In the genomic region with DNA sequence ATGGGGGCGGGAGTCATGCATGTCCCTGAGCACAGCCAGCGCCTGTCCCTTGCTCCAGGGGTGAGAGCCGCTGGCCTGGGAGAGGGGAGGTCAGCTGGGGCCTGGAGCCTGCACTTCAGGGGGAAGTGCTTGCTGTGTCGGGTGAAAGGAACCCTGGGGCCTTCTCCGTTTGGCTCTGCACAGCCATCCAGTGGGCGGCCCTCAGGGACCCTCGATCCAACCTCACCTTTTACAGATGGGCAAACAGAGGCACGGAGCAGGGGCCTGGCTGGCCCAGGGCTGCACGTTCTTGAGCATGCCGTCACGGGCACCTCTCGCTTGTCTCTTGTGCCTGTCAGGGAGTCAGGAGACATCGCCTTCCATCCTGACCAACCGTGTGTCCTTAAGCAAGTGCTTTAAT, we compare ENCODE assay signal across 21 cellular contexts. TPM values are rescaled to one million over a fixed set of nuclear protein-coding genes. Genes with fewer than 3 reads are reported as not detected.
DNase-seq lines count a peak whose midpoint lies in the region; ATAC-seq, FAIRE-seq and TF ChIP-seq lines count a peak whose summit lies in the region.
"Had no signal": no experiment of that assay in that cellular context is flagged by ENCODE, and none has a peak within 500 bp of the region (broad histone marks: within the 10 kb centered on the region; RNA-seq: fewer than 3 reads in every experiment).

No MANE protein-coding gene starts in this region.

- no peaks in the 10 kb centered on the region for H3K9me3 ChIP-seq in HepG2 (ENCODE audit: low read length)
- H3K9me3 ChIP-seq: esophagus muscularis mucosa, tibial nerve had no signal

- FAIRE-seq in HepG2 (lab: Jason Lieb, UNC) = no peak
- FAIRE-seq: H54 had no signal

- TF ChIP-seq EP300 in HepG2 (IDR thresholded peaks at IDR 0.05; ENCODE audit: low read depth in 2 of 2, low read length in 2 of 2) (no peak), HepG2 (CRISPR knock-in tag; IDR thresholded peaks at IDR 0.05; ENCODE audit: borderline replicate concordance) (no peak)

- CTCF ChIA-PET in activated CD8-positive, alpha-beta T cell treated with anti-CD3 and anti-CD28 coated beads, Interleukin-2, amount 10 ng/mL, durations not matched to agents 7 days and 5 days (lab: Charles Lee) = interaction anchor here (1.1 to 28.0 kb wide), 6 partner anchors 8 to 127 kb away, joined by 3 to 567 read pairs (median 22); a partner anchor contains a TSS
- CTCF ChIA-PET in HepG2 (lab: Yijun Ruan, JAX; ENCODE audit: low intra/inter-chr PET ratio, low total read pairs) = no interaction called here

- POLR2A ChIA-PET in activated CD8-positive, alpha-beta T cell treated with anti-CD3 and anti-CD28 coated beads, Interleukin-2, amount 10 ng/mL, durations not matched to agents 7 days and 5 days (lab: Charles Lee) = interaction anchor here (1.0 to 6.2 kb wide), 6 partner anchors 8 to 411 kb away, joined by 3 to 61 read pairs (median 12); a partner anchor contains a TSS
- POLR2A ChIA-PET in HepG2 (lab: Yijun Ruan, JAX) = interaction anchor here (1.7 kb wide), 1 partner anchor 17 kb away, joined by 4 read pairs; no protein-coding TSS in a partner anchor

- H3K4me3 Mint-ChIP-seq in stimulated activated naive CD8-positive, alpha-beta T cell treated with anti-CD3 and anti-CD28 coated beads, Interleukin-15, Interleukin-2, amounts not matched to agents 100 ng/mL and 50 ng/mL, for 24 hours = peak overlapping the region; percentile 87
- H3K4me3 Mint-ChIP-seq in stimulated activated naive CD8-positive, alpha-beta T cell treated with anti-CD3 and anti-CD28 coated beads, Interleukin-15, amount 100 ng/mL, for 72 hours = peak overlapping the region in 1 of 2 donors; percentile 90
- peak overlapping the region; percentile 82 for H3K4me3 Mint-ChIP-seq in activated CD8-positive, alpha-beta T cell treated with anti-CD3 and anti-CD28 coated beads, Interleukin-2, amount 10 ng/mL, durations not matched to agents 7 days and 5 days
- H3K4me3 Mint-ChIP-seq: nephron had no signal

- peaks cover 40% of the 10 kb centered on the region for H3K36me3 Mint-ChIP-seq in stimulated activated naive CD8-positive, alpha-beta T cell treated with anti-CD3 and anti-CD28 coated beads, Interleukin-15, Interleukin-2, amounts not matched to agents 100 ng/mL and 50 ng/mL, for 24 hours (ENCODE audit: low read depth)
- peaks cover 61% of the 10 kb centered on the region for H3K36me3 Mint-ChIP-seq in activated CD8-positive, alpha-beta T cell treated with anti-CD3 and anti-CD28 coated beads, Interleukin-2, amount 10 ng/mL, durations not matched to agents 7 days and 5 days (ENCODE audit: low read depth)

- DNase-seq in stimulated activated naive CD8-positive, alpha-beta T cell treated with anti-CD3 and anti-CD28 coated beads, Interleukin-15, amount 100 ng/mL, for 72 hours = no peak
- no peak for DNase-seq in activated CD8-positive, alpha-beta T cell treated with anti-CD3 and anti-CD28 coated beads, Interleukin-2, amount 10 ng/mL, durations not matched to agents 7 days and 5 days
- DNase-seq in HepG2 (ENCODE audit: low spot score) = no peak
- DNase-seq in DMS153 (lab: John Stamatoyannopoulos, UW) = no peak
- DNase-seq in HCEC 1CT = no peak
- DNase-seq in effector CD4-positive, alpha-beta T cell = no peak
- DNase-seq: activated CD4-positive, alpha-beta T cell treated with anti-CD3 and anti-CD28 coated beads, Interleukin-2, amount 50 U/mL, for 1 hour; brain microvascular endothelial cell; DMS79; Karpas-422; NCI-H526 treated with DMSO at 0.1 percent for 48 hours; SIG-M5 had no signal

- H2AFZ ChIP-seq in HepG2 (ENCODE audit: low read length) = no peak overlapping the region

- no peak for TF ChIP-seq CTCF in HepG2 (CRISPR knock-in tag; IDR thresholded peaks at IDR 0.05)

- BruUV-seq in HepG2 (replicated peaks; lab: Mats Ljungman, UMichigan) = no TSS peak

- no peaks in the 10 kb centered on the region for H3K9me3 Mint-ChIP-seq in stimulated activated naive CD8-positive, alpha-beta T cell treated with anti-CD3 and anti-CD28 coated beads, Interleukin-15, Interleukin-2, amounts not matched to agents 100 ng/mL and 50 ng/mL, for 24 hours
- no peaks in the 10 kb centered on the region for H3K9me3 Mint-ChIP-seq in stimulated activated naive CD8-positive, alpha-beta T cell treated with anti-CD3 and anti-CD28 coated beads, Interleukin-15, amount 100 ng/mL, for 72 hours
- peaks cover 5% of the 10 kb centered on the region for H3K9me3 Mint-ChIP-seq in activated CD8-positive, alpha-beta T cell treated with anti-CD3 and anti-CD28 coated beads, Interleukin-2, amount 10 ng/mL, durations not matched to agents 7 days and 5 days (ENCODE audit: insufficient read depth)
- H3K9me3 Mint-ChIP-seq: nephron had no signal

- H4K20me1 ChIP-seq in HepG2 (ENCODE audit: insufficient read depth, low read length) = no peaks in the 10 kb centered on the region

- H3K9ac ChIP-seq in HepG2 (ENCODE audit: insufficient read depth, low read depth, low read length) = no peak overlapping the region

- H3K4me2 ChIP-seq in HepG2 (ENCODE audit: low read depth, low read length) = no peak overlapping the region

- 43% methylated on average over 8 of the region's 14 CpGs for WGBS in HepG2 (ENCODE audit: low lambda C conversion rate)

- no peaks in the 10 kb centered on the region for H3K36me3 ChIP-seq in HepG2 (replicated peaks in 1 of 2; ENCODE audit: control insufficient read depth in 1 of 2, insufficient read depth in 2 of 2, low read length in 2 of 2)
- H3K36me3 ChIP-seq: brain microvascular endothelial cell, esophagus muscularis mucosa, tibial nerve had no signal

- TF ChIP-seq POLR2A in HepG2 (IDR thresholded peaks at IDR 0.05; ENCODE audit: insufficient read depth in 1 of 2, low read depth in 2 of 2, low read length in 2 of 2) = no peak

- H3K4me1 Mint-ChIP-seq in stimulated activated naive CD8-positive, alpha-beta T cell treated with anti-CD3 and anti-CD28 coated beads, Interleukin-15, Interleukin-2, amounts not matched to agents 100 ng/mL and 50 ng/mL, for 24 hours (ENCODE audit: low read depth) = peaks cover 62% of the 10 kb centered on the region
- peaks cover 75% of the 10 kb centered on the region for H3K4me1 Mint-ChIP-seq in stimulated activated naive CD8-positive, alpha-beta T cell treated with anti-CD3 and anti-CD28 coated beads, Interleukin-15, amount 100 ng/mL, for 72 hours
- H3K4me1 Mint-ChIP-seq in activated CD8-positive, alpha-beta T cell treated with anti-CD3 and anti-CD28 coated beads, Interleukin-2, amount 10 ng/mL, durations not matched to agents 7 days and 5 days (ENCODE audit: low read depth) = peaks cover 67% of the 10 kb centered on the region
- H3K4me1 Mint-ChIP-seq: nephron had no signal

- in situ Hi-C loops in HepG2 (cut with HindIII; ENCODE audit: extremely low pct_ligation_motif_present, low pct_unique_long_range_greater_than_20kb) = no loop called here

- peaks cover 10% of the 10 kb centered on the region for H3K4me1 ChIP-seq in HepG2 (ENCODE audit: insufficient read depth, low read length)
- H3K4me1 ChIP-seq: esophagus muscularis mucosa had no signal

- no peak overlapping the region for H3K27ac ChIP-seq in HepG2 (ENCODE audit: extremely low read length, insufficient read depth, low read length)
- H3K27ac ChIP-seq: brain microvascular endothelial cell, esophagus muscularis mucosa, tibial nerve had no signal

- H3K4me3 ChIP-seq in HepG2 (replicated peaks in 1 of 3; ENCODE audit: insufficient read depth in 1 of 3, low read depth in 2 of 3, low read length in 3 of 3) = no peak overlapping the region
- H3K4me3 ChIP-seq: esophagus muscularis mucosa, tibial nerve had no signal

- H3K27me3 Mint-ChIP-seq in stimulated activated naive CD8-positive, alpha-beta T cell treated with anti-CD3 and anti-CD28 coated beads, Interleukin-15, Interleukin-2, amounts not matched to agents 100 ng/mL and 50 ng/mL, for 24 hours = no peaks in the 10 kb centered on the region
- no peaks in the 10 kb centered on the region for H3K27me3 Mint-ChIP-seq in stimulated activated naive CD8-positive, alpha-beta T cell treated with anti-CD3 and anti-CD28 coated beads, Interleukin-15, amount 100 ng/mL, for 72 hours
- H3K27me3 Mint-ChIP-seq in activated CD8-positive, alpha-beta T cell treated with anti-CD3 and anti-CD28 coated beads, Interleukin-2, amount 10 ng/mL, durations not matched to agents 7 days and 5 days (ENCODE audit: low read depth) = no peaks in the 10 kb centered on the region

- H3K79me2 ChIP-seq in HepG2 (ENCODE audit: insufficient read depth, low read length) = no peaks in the 10 kb centered on the region

- H3K27me3 ChIP-seq in HepG2 (ENCODE audit: control insufficient read depth in 1 of 2, insufficient read depth in 2 of 2, low read length in 2 of 2) = peaks cover 0 to 2% of the 10 kb centered on the region in 2 experiments; a peak in 2 of 5 replicates
- H3K27me3 ChIP-seq: brain microvascular endothelial cell, esophagus muscularis mucosa, tibial nerve had no signal

- peak overlapping the region; percentile 92 for H3K27ac Mint-ChIP-seq in stimulated activated naive CD8-positive, alpha-beta T cell treated with anti-CD3 and anti-CD28 coated beads, Interleukin-15, Interleukin-2, amounts not matched to agents 100 ng/mL and 50 ng/mL, for 24 hours
- H3K27ac Mint-ChIP-seq in stimulated activated naive CD8-positive, alpha-beta T cell treated with anti-CD3 and anti-CD28 coated beads, Interleukin-15, amount 100 ng/mL, for 72 hours = peak overlapping the region in 1 of 2 donors; percentile 97
- H3K27ac Mint-ChIP-seq in activated CD8-positive, alpha-beta T cell treated with anti-CD3 and anti-CD28 coated beads, Interleukin-2, amount 10 ng/mL, durations not matched to agents 7 days and 5 days = peak overlapping the region; percentile 89
- H3K27ac Mint-ChIP-seq: nephron had no signal

- intact Hi-C loops in HepG2 (cut with micrococcal nuclease; ENCODE audit: unreplicated experiment) = no loop called here

- TF ChIP-seq RAD21 in HepG2 (CRISPR knock-in tag; IDR thresholded peaks at IDR 0.05) = no peak

- ATAC-seq in stimulated activated naive CD8-positive, alpha-beta T cell treated with anti-CD3 and anti-CD28 coated beads, Interleukin-15, amount 100 ng/mL, for 72 hours = no peak
- no peak for ATAC-seq in activated CD8-positive, alpha-beta T cell treated with anti-CD3 and anti-CD28 coated beads, Interleukin-2, amount 10 ng/mL, durations not matched to agents 7 days and 5 days
- ATAC-seq in HepG2 = peak; percentile 10; the same call in 1 of the 3 replicates
- no peak for ATAC-seq in GM21367 (IDR thresholded peaks at IDR 0.05; ENCODE audit: unreplicated experiment)

RNA-seq across cellular contexts. Expression of a gene that starts 1.8 kb away (rescaled TPM):
- total RNA-seq in activated CD8-positive, alpha-beta T cell treated with anti-CD3 and anti-CD28 coated beads, Interleukin-2, amount 10 ng/mL, durations not matched to agents 7 days and 5 days = 10 to 100 TPM; 64.8 to 65.3 TPM
- not detected in 2 replicates for total RNA-seq in HepG2 (2016; rRNA removed; fragmentation: Illumina TruSeq; extraction: Trizol)
- total RNA-seq in HepG2 (2016; cell fraction: cytosol; rRNA removed; fragmentation: Illumina TruSeq; extraction: Trizol; ENCODE audit: low read depth) = not detected in 2 replicates
- not detected in 2 replicates for total RNA-seq in HepG2 (2016; cell fraction: insoluble cytoplasmic fraction; rRNA removed; fragmentation: Illumina TruSeq; extraction: Trizol)
- not detected in 2 replicates for total RNA-seq in HepG2 (2016; cell fraction: membrane; rRNA removed; fragmentation: Illumina TruSeq; extraction: Trizol)
- total RNA-seq in HepG2 (2016; cell fraction: nucleus; rRNA removed; fragmentation: Illumina TruSeq; extraction: Trizol) = not detected in 2 replicates
- polyA plus RNA-seq in HepG2 (2011; rRNA removed) = not detected in 2 replicates
- polyA plus RNA-seq in HepG2 (2011; cell fraction: cytosol; rRNA removed) = not detected in 2 replicates
- polyA plus RNA-seq in HepG2 (2011; cell fraction: nucleus; rRNA removed) = not detected in 2 replicates
- 0.04 TPM in 1 of 2 replicates, not detected in the other for polyA plus RNA-seq in HepG2 (2012)
- polyA plus RNA-seq in HepG2 (2016; cell fraction: cytosol; fragmentation: Illumina TruSeq; extraction: Trizol; ENCODE audit: low read depth) = not detected in 2 replicates
- not detected in 2 replicates for polyA plus RNA-seq in HepG2 (2016; cell fraction: insoluble cytoplasmic fraction; fragmentation: Illumina TruSeq; extraction: Trizol; ENCODE audit: low read depth)
- not detected in 2 replicates for polyA plus RNA-seq in HepG2 (2016; cell fraction: membrane; fragmentation: Illumina TruSeq; extraction: Trizol; ENCODE audit: low read depth)
- polyA plus RNA-seq in HepG2 (2016; cell fraction: nucleus; fragmentation: Illumina TruSeq; extraction: Trizol; ENCODE audit: insufficient read depth, low read depth) = not detected in 2 replicates
- not detected in 2 replicates for polyA minus RNA-seq in HepG2 (2011; rRNA and poly(A)+ RNA removed; ENCODE audit: low replicate concordance)
- not detected in 2 replicates for polyA minus RNA-seq in HepG2 (2011; cell fraction: cytosol; rRNA and poly(A)+ RNA removed)
- not detected in 2 replicates for polyA minus RNA-seq in HepG2 (2011; cell fraction: nucleus; rRNA and poly(A)+ RNA removed)
- total RNA-seq: glomerular endothelial cell, pulmonary artery endothelial cell had no signal

RNA-seq across cellular contexts. Expression of a gene that starts 14.1 kb away (rescaled TPM):
- total RNA-seq in activated CD8-positive, alpha-beta T cell treated with anti-CD3 and anti-CD28 coated beads, Interleukin-2, amount 10 ng/mL, durations not matched to agents 7 days and 5 days = 1 to 10 TPM; 1.6 to 1.7 TPM
- total RNA-seq in HepG2 (2016; rRNA removed; fragmentation: Illumina TruSeq; extraction: Trizol) = 0.27 and 0.29 TPM in 2 replicates
- 0.18 and 0.20 TPM in 2 replicates for total RNA-seq in HepG2 (2016; cell fraction: cytosol; rRNA removed; fragmentation: Illumina TruSeq; extraction: Trizol; ENCODE audit: low read depth)
- 0.09 and 0.12 TPM in 2 replicates for total RNA-seq in HepG2 (2016; cell fraction: insoluble cytoplasmic fraction; rRNA removed; fragmentation: Illumina TruSeq; extraction: Trizol)
- total RNA-seq in HepG2 (2016; cell fraction: membrane; rRNA removed; fragmentation: Illumina TruSeq; extraction: Trizol) = 0.21 TPM in 1 of 2 replicates, not detected in the other
- total RNA-seq in HepG2 (2016; cell fraction: nucleus; rRNA removed; fragmentation: Illumina TruSeq; extraction: Trizol) = 0.22 and 0.38 TPM in 2 replicates
- 0.76 and 0.81 TPM in 2 replicates for polyA plus RNA-seq in HepG2 (2011; rRNA removed)
- polyA plus RNA-seq in HepG2 (2011; cell fraction: cytosol; rRNA removed) = 0.36 and 0.68 TPM in 2 replicates
- polyA plus RNA-seq in HepG2 (2011; cell fraction: nucleus; rRNA removed) = 1.9 and 2.3 TPM in 2 replicates
- polyA plus RNA-seq in HepG2 (2012) = 0.19 and 0.29 TPM in 2 replicates
- polyA plus RNA-seq in HepG2 (2016; cell fraction: cytosol; fragmentation: Illumina TruSeq; extraction: Trizol; ENCODE audit: low read depth) = 0.02 and 0.03 TPM in 2 replicates
- polyA plus RNA-seq in HepG2 (2016; cell fraction: insoluble cytoplasmic fraction; fragmentation: Illumina TruSeq; extraction: Trizol; ENCODE audit: low read depth) = not detected in 2 replicates
- not detected in 2 replicates for polyA plus RNA-seq in HepG2 (2016; cell fraction: membrane; fragmentation: Illumina TruSeq; extraction: Trizol; ENCODE audit: low read depth)
- polyA plus RNA-seq in HepG2 (2016; cell fraction: nucleus; fragmentation: Illumina TruSeq; extraction: Trizol; ENCODE audit: insufficient read depth, low read depth) = 0.17 and 0.37 TPM in 2 replicates
- 4.8 TPM in 1 of 2 replicates, not detected in the other for polyA minus RNA-seq in HepG2 (2011; rRNA and poly(A)+ RNA removed; ENCODE audit: low replicate concordance)
- 0.49 and 1.1 TPM in 2 replicates for polyA minus RNA-seq in HepG2 (2011; cell fraction: cytosol; rRNA and poly(A)+ RNA removed)
- polyA minus RNA-seq in HepG2 (2011; cell fraction: nucleus; rRNA and poly(A)+ RNA removed) = 2.1 and 2.3 TPM in 2 replicates
- total RNA-seq: OCI-LY7 had no signal

Comparison
In these comparisons a context has a peak if more than half of its experiments do, and no peak if none do; other contexts are left out.
1. RNA of a gene that starts 1.8 kb away (total RNA-seq): 64.8 to 65.3 TPM in activated CD8-positive, alpha-beta T cell treated with anti-CD3 and anti-CD28 coated beads, Interleukin-2, amount 10 ng/mL, durations not matched to agents 7 days and 5 days; not detected in HepG2; every median in the first group is over 10 times any median in the second.